8 cellular contexts compared by ENCODE assay signal in genomic region chr14:100586153-100586519, GRCh38. TPM values are rescaled to one million over a fixed set of nuclear protein-coding genes. Genes with fewer than 3 reads are reported as not detected.
A peak's percentile ranks its signal among the peaks of the same experiment; 100 is the strongest.
DNase-seq lines count a peak whose midpoint lies in the region; ATAC-seq and TF ChIP-seq lines count a peak whose summit lies in the region.

No MANE protein-coding gene starts in this region.

- H3K4me3 Mint-ChIP-seq in activated CD4-positive, alpha-beta T cell treated with anti-CD3 and anti-CD28 coated beads, Interleukin-2, amount 10 ng/mL, durations not matched to agents 7 days and 5 days: peak overlapping the region; percentile 57

- no peaks in the 10 kb centered on the region for H3K9me3 Mint-ChIP-seq in activated CD4-positive, alpha-beta T cell treated with anti-CD3 and anti-CD28 coated beads, Interleukin-2, amount 10 ng/mL, durations not matched to agents 7 days and 5 days

- TF ChIP-seq CTCF in astrocyte of the spinal cord (IDR thresholded peaks at IDR 0.05; ENCODE audit: low read depth, low read length) (no peak), suprapubic skin (IDR thresholded peaks at IDR 0.05) (no peak)

- H3K27me3 ChIP-seq in iPS-20b (ENCODE audit: insufficient read depth, low read length) (peaks cover 68% of the 10 kb centered on the region), suprapubic skin (peaks cover 40% of the 10 kb centered on the region)

- in situ Hi-C loops in astrocyte of the spinal cord (cut with HindIII; ENCODE audit: low sequenced_read_pairs): no loop called here

- H3K27ac ChIP-seq in iPS-20b (ENCODE audit: low read length) (no peak overlapping the region), suprapubic skin (no peak overlapping the region)

- CTCF ChIA-PET in activated CD4-positive, alpha-beta T cell treated with anti-CD3 and anti-CD28 coated beads, Interleukin-2, amount 10 ng/mL, durations not matched to agents 7 days and 5 days (lab: Charles Lee): no interaction called here

- WGBS in suprapubic skin: 6% methylated on average over 8 of the region's 16 CpGs

- no peaks in the 10 kb centered on the region for H3K9me3 ChIP-seq in iPS-20b (ENCODE audit: insufficient read depth, low read depth, low read length)
- no peaks in the 10 kb centered on the region for H3K9me3 ChIP-seq in suprapubic skin

- POLR2A ChIA-PET in activated CD4-positive, alpha-beta T cell treated with anti-CD3 and anti-CD28 coated beads, Interleukin-2, amount 10 ng/mL, durations not matched to agents 7 days and 5 days (lab: Charles Lee): no interaction called here

- H3K9ac ChIP-seq in iPS-20b (ENCODE audit: low read depth, low read length): no peak overlapping the region

- peaks cover 5% of the 10 kb centered on the region for H3K4me1 Mint-ChIP-seq in activated CD4-positive, alpha-beta T cell treated with anti-CD3 and anti-CD28 coated beads, Interleukin-2, amount 10 ng/mL, durations not matched to agents 7 days and 5 days

- H3K36me3 ChIP-seq in iPS-20b (ENCODE audit: insufficient read depth, low read depth, low read length) (no peaks in the 10 kb centered on the region), suprapubic skin (no peaks in the 10 kb centered on the region)

- no peak for TF ChIP-seq EP300 in suprapubic skin (IDR thresholded peaks at IDR 0.05)

- H3K36me3 Mint-ChIP-seq in activated CD4-positive, alpha-beta T cell treated with anti-CD3 and anti-CD28 coated beads, Interleukin-2, amount 10 ng/mL, durations not matched to agents 7 days and 5 days (ENCODE audit: low read depth): no peaks in the 10 kb centered on the region

- no peak overlapping the region for H3K27ac Mint-ChIP-seq in activated CD4-positive, alpha-beta T cell treated with anti-CD3 and anti-CD28 coated beads, Interleukin-2, amount 10 ng/mL, durations not matched to agents 7 days and 5 days

- TF ChIP-seq POLR2A in suprapubic skin (IDR thresholded peaks at IDR 0.05): no peak
- TF ChIP-seq POLR2A in erythroblast (IDR thresholded peaks at IDR 0.05; ENCODE audit: low read length): no peak

- peaks cover 28% of the 10 kb centered on the region for H3K27me3 Mint-ChIP-seq in activated CD4-positive, alpha-beta T cell treated with anti-CD3 and anti-CD28 coated beads, Interleukin-2, amount 10 ng/mL, durations not matched to agents 7 days and 5 days

- DNase-seq in activated CD4-positive, alpha-beta T cell treated with anti-CD3 and anti-CD28 coated beads, Interleukin-2, amount 10 ng/mL, durations not matched to agents 7 days and 5 days: no peak
- no peak for DNase-seq in activated CD4-positive, alpha-beta T cell treated with anti-CD3 and anti-CD28 coated beads, Interleukin-2, amount 50 U/mL, for 48 hours
- DNase-seq in astrocyte of the spinal cord (ENCODE audit: low read depth, low spot score) (no peak), suprapubic skin (ENCODE audit: low spot score in 2 of 2) (peak in 1 of 2 donors; percentile 60), erythroblast (lab: John Stamatoyannopoulos, UW) (no peak)

- no peak for ATAC-seq in HG02759 (IDR thresholded peaks at IDR 0.05; ENCODE audit: unreplicated experiment)
- ATAC-seq in HG03439 (IDR thresholded peaks at IDR 0.05; ENCODE audit: unreplicated experiment): no peak

- H3K4me1 ChIP-seq in iPS-20b (ENCODE audit: insufficient read depth, low read length) (no peaks in the 10 kb centered on the region), suprapubic skin (peaks cover 15% of the 10 kb centered on the region)

- peak overlapping the region; percentile 27 for H3K4me3 ChIP-seq in astrocyte of the spinal cord (ENCODE audit: low read depth, low read length)
- H3K4me3 ChIP-seq in iPS-20b (ENCODE audit: low read length): peak overlapping the region; percentile 66
- H3K4me3 ChIP-seq in suprapubic skin: peak overlapping the region; percentile 67

RNA-seq across cellular contexts. Expression of gene BEGAIN, which starts 1.1 kb away (rescaled TPM):
- total RNA-seq in activated CD4-positive, alpha-beta T cell treated with anti-CD3 and anti-CD28 coated beads, Interleukin-2, amount 10 ng/mL, durations not matched to agents 7 days and 5 days: under 1 TPM in 1 of 2 experiments, not detected in 1; 0.10 TPM
- 1 to 10 TPM in 2 of 4 donors, under 1 TPM in 2; 0.68 to 2.8 (median 1.1) TPM for total RNA-seq in suprapubic skin
